In genomic region chr13:20495087-20496023, GRCh38 we compare ENCODE assay signal across 8 cellular contexts. TPM values are rescaled to one million over a fixed set of nuclear protein-coding genes. Genes with fewer than 3 reads are reported as not detected.
DNase-seq lines count a peak whose midpoint lies in the region; ATAC-seq, FAIRE-seq and TF ChIP-seq lines count a peak whose summit lies in the region.

No MANE protein-coding gene starts in this region.

- H3K27ac ChIP-seq in pancreas (no peak overlapping the region), vagina (peak overlapping the region; percentile 17)

- intact Hi-C loops in pancreas (cut with DNase I) (loop anchor here in 1 of 3 donors (10.0 kb wide), 1 partner anchor 219 kb away; no protein-coding TSS in a partner anchor), vagina (cut with DNase I) (no loop called here)

- peak; percentile 83 to 95 (median 90) for TF ChIP-seq CTCF in pancreas (IDR thresholded peaks at IDR 0.05)
- TF ChIP-seq CTCF in vagina (IDR thresholded peaks at IDR 0.05): peak; percentile 75 to 96 (median 89)

- peak; percentile 56 for FAIRE-seq in pancreas (lab: Jason Lieb, UNC)

- TF ChIP-seq POLR2A in vagina (IDR thresholded peaks at IDR 0.05): no peak

- WGBS in pancreas, 2 donors: 25 to 27% methylated on average over 14 of the region's 14 CpGs

- H3K9me3 ChIP-seq in pancreas (no peaks in the 10 kb centered on the region), vagina (no peaks in the 10 kb centered on the region)

- H3K27me3 ChIP-seq in pancreas (no peaks in the 10 kb centered on the region), vagina (no peaks in the 10 kb centered on the region)

- in situ Hi-C loops in SK-MEL-5 (cut with HindIII; ENCODE audit: low pct_unique_long_range_greater_than_20kb, low sequenced_read_pairs): no loop called here

- H3K4me1 ChIP-seq in pancreas (no peaks in the 10 kb centered on the region), vagina (peaks cover 7% of the 10 kb centered on the region)

- ATAC-seq in pancreas: peak; percentile 82 to 98 (median 95)

- peak; percentile 38 for DNase-seq in NCI-H2029 treated with DMSO at 0.1 percent for 48 hours (lab: John Stamatoyannopoulos, UW)
- no peak for DNase-seq in NCI-H2029 (lab: John Stamatoyannopoulos, UW)
- peak; percentile 79 for DNase-seq in Jurkat, Clone E6-1 (ENCODE audit: low read depth, low spot score)
- DNase-seq in SK-MEL-5 (ENCODE audit: low read depth, low spot score): peak; percentile 81
- peak; percentile 56 for DNase-seq in activated naive CD4-positive, alpha-beta T cell treated with anti-CD3 and anti-CD28 coated beads, Interleukin-2, amount 50 U/mL, for 16 hours
- peak; percentile 41 for DNase-seq in glomerular endothelial cell (ENCODE audit: extremely low read depth, low read depth, low spot score)
- DNase-seq in pancreas: peak in 3 of 6 donors; percentile 30 to 70 (median 33)
- no peak for DNase-seq in vagina (ENCODE audit: extremely low spot score in 2 of 2)

- no peaks in the 10 kb centered on the region for H3K36me3 ChIP-seq in pancreas
- no peaks in the 10 kb centered on the region for H3K36me3 ChIP-seq in vagina

- H3K4me3 ChIP-seq in Jurkat, Clone E6-1 (ENCODE audit: low read length): no peak overlapping the region
- H3K4me3 ChIP-seq in pancreas (peak overlapping the region in 1 of 4 donors; percentile 25), vagina (no peak overlapping the region)

RNA-seq across cellular contexts. Expression of gene CRYL1, which starts 30.3 kb away (rescaled TPM):
- polyA plus RNA-seq in Jurkat, Clone E6-1 (2012; ENCODE audit: insufficient read depth, insufficient read length): 28.9 TPM
- 52.5 and 57.1 TPM in 2 replicates for total RNA-seq in SK-MEL-5 (2014; rRNA removed; shearing (Covaris generic))
- 81.2 and 83.3 TPM in 2 replicates for polyA plus RNA-seq in SK-MEL-5 (2015; cell fraction: cytosol; rRNA removed)
- polyA plus RNA-seq in SK-MEL-5 (2015; cell fraction: nucleus; rRNA removed): 19.4 and 22.2 TPM in 2 replicates
- 68.8 and 116 TPM in 2 replicates for total RNA-seq in glomerular endothelial cell
- 10 to 100 TPM; 17.7 to 31.7 (median 20.9) TPM for total RNA-seq in pancreas
- 10 to 100 TPM; 12.8 to 19.7 TPM for polyA plus RNA-seq in pancreas
- total RNA-seq in vagina: 35.4 TPM

Comparison
In these comparisons a context has a peak if more than half of its experiments do, and no peak if none do; other contexts are left out.
1. DNase-seq: peak in NCI-H2029 treated with DMSO at 0.1 percent for 48 hours (single experiment), Jurkat, Clone E6-1 (single experiment), SK-MEL-5 (single experiment), activated naive CD4-positive, alpha-beta T cell treated with anti-CD3 and anti-CD28 coated beads, Interleukin-2, amount 50 U/mL, for 16 hours (single experiment) and glomerular endothelial cell (single experiment); none in NCI-H2029 (single experiment) and vagina (0 of 2).